26 cellular contexts compared by ENCODE assay signal in the genomic region with DNA sequence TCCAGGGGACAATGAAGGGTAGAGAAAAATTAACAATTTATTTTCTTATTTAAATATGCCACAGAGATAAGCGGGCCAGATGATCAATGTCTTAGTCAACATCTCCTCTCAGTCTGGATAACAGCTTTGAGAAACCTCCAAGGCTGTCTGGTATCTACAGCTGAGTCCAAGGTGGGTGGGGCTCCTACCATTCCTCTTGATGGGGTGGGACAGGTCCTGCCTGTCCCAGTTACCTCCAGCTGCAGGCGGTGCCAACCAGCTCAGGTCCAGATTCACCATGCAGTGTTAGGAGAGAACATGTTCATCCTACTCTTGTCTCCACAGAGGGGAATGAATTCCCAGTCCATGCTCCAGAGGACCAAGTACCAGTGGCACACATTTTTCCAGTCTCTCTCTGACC. TPM values are rescaled to one million over a fixed set of nuclear protein-coding genes. Genes with fewer than 3 reads are reported as not detected.
"Had no signal": no experiment of that assay in that cellular context is flagged by ENCODE, and none has a peak within 500 bp of the region (broad histone marks: within the 10 kb centered on the region; RNA-seq: fewer than 3 reads in every experiment).

No MANE protein-coding gene starts in this region.

- H3K4me1 ChIP-seq: stomach, suprapubic skin, testis, thyroid gland, tibial artery, tibial nerve, transverse colon, upper lobe of left lung, upper lobe of right lung, uterus, vagina had no signal

- H3K9me3 ChIP-seq: stomach, suprapubic skin, testis, thoracic aorta, thyroid gland, tibial artery, tibial nerve, transverse colon, upper lobe of left lung, upper lobe of right lung, uterus, vagina had no signal

- DNase-seq: stimulated activated CD4-positive, alpha-beta T cell treated with anti-CD3 and anti-CD28 coated beads, Interleukin-2, amount 100 ng/mL, for 48 hours; stimulated activated CD4-positive, alpha-beta T cell treated with anti-CD3 and anti-CD28 coated beads, Interleukin-4, amount 100 ng/mL, for 1 hour; stimulated activated CD4-positive, alpha-beta T cell treated with anti-CD3 and anti-CD28 coated beads, Interleukin-4, amount 100 ng/mL, for 24 hours; stimulated activated CD4-positive, alpha-beta T cell treated with anti-CD3 and anti-CD28 coated beads, Interleukin-4, amount 100 ng/mL, for 4 hours; stimulated activated CD8-positive, alpha-beta memory T cell treated with anti-CD3 and anti-CD28 coated beads, Interleukin-4, amount 100 ng/mL, for 48 hours; stimulated activated naive B cell treated with anti-CD40 and anti-IgM and Interleukin-4, amounts not matched to agents 10 μg/mL and 1 μg/mL and 100 μg/mL, for 72 hours; stimulated activated naive CD4-positive, alpha-beta T cell; stimulated activated naive CD4-positive, alpha-beta T cell treated with Interleukin-2 at 50 U/mL for 16 hours; stimulated activated naive CD8-positive, alpha-beta T cell treated with anti-CD3 and anti-CD28 coated beads, Interleukin-15, amount 100 ng/mL, for 72 hours; stimulated activated naive CD8-positive, alpha-beta T cell treated with anti-CD3 and anti-CD28 coated beads, Interleukin-15, Interleukin-2, amounts not matched to agents 100 U/mL and 50 U/mL, for 24 hours; stomach; testis; thyroid gland; tibial artery; transverse colon; trophoblast cell; upper lobe of left lung; upper lobe of right lung; uterus had no signal

- H3K36me3 ChIP-seq: stomach, suprapubic skin, thoracic aorta, thyroid gland, tibial artery, tibial nerve, transverse colon, upper lobe of left lung, upper lobe of right lung, uterus, vagina had no signal

- H3K27me3 ChIP-seq: suprapubic skin, testis, thyroid gland, tibial nerve, transverse colon, upper lobe of left lung, upper lobe of right lung, uterus, vagina had no signal

- H3K4me3 ChIP-seq: stomach, suprapubic skin, testis, thoracic aorta, thyroid gland, tibial artery, tibial nerve, transverse colon, upper lobe of left lung, upper lobe of right lung, uterus, vagina had no signal

RNA-seq across cellular contexts. Expression of a gene that starts 32.7 kb away (rescaled TPM):
- total RNA-seq: stomach, subcutaneous adipose tissue, suprapubic skin, thoracic aorta, thyroid gland, tibial nerve, transverse colon, upper lobe of left lung, upper lobe of right lung, ureter, urinary bladder, uterus, vagina had no signal
- polyA plus RNA-seq: stomach, urinary bladder had no signal
